10 cellular contexts compared by ENCODE assay signal in the genomic region with DNA sequence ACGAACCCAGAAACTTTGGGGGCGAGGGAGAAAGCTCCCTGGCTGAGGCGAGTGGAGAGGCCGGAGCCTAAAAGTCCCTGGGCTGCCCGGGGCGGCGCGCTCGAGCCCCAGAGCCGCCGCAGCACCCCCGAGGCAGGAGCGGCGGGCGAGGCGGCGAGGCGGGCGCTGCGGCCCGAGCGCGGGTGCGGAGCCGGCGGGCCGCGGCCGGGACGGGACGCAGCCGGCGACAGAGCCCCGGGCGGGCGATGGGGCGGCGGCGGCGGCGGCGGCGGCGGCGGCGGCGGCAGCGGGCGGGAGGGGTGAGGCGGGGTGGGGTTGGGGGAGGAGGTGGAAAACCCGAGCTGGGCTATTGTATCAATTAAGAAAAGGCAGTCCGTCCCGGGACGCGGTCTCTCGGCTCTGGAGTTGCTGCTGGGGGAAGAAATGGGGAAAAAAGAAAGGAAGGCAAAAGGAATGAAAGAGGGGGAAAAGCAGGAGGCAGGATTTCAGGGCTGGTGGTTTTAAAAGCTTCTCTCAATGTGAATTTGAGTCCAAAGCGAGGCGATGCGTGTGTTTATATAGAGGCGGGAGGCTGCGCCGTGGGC. TPM values are rescaled to one million over a fixed set of nuclear protein-coding genes. Genes with fewer than 3 reads are reported as not detected.
DNase-seq lines count a peak whose midpoint lies in the region; ATAC-seq and TF ChIP-seq lines count a peak whose summit lies in the region.
"Had no signal": no experiment of that assay in that cellular context is flagged by ENCODE, and none has a peak within 500 bp of the region (broad histone marks: within the 10 kb centered on the region; RNA-seq: fewer than 3 reads in every experiment).

No MANE protein-coding gene starts in this region.

- H3K4me1 ChIP-seq in rectal smooth muscle tissue (ENCODE audit: control insufficient read depth, insufficient read depth, low read length), result peaks cover 13% of the 10 kb centered on the region

- DNase-seq in DMS153 treated with DMSO at 0.1 percent for 48 hours (lab: John Stamatoyannopoulos, UW; ENCODE audit: unreplicated experiment) (peak; percentile 24), DMS153 (lab: John Stamatoyannopoulos, UW) (no peak), T-helper 17 cell (no peak), fibroblast of the aortic adventitia (ENCODE audit: low read depth) (no peak), SK-N-DZ (ENCODE audit: low spot score) (no peak), LoVo (ENCODE audit: low spot score) (no peak)

- H3K27me3 Mint-ChIP-seq in T-helper 17 cell, result peaks cover 84% of the 10 kb centered on the region

- H3K36me3 Mint-ChIP-seq in T-helper 17 cell (ENCODE audit: low read depth), result peaks cover 10% of the 10 kb centered on the region

- H3K9me3 ChIP-seq in T-helper 17 cell (ENCODE audit: control insufficient read depth, low read length, poor library complexity, severe bottlenecking), result no peaks in the 10 kb centered on the region

- TF ChIP-seq CTCF in fibroblast of the aortic adventitia (IDR thresholded peaks at IDR 0.05; ENCODE audit: insufficient read depth, low read length), result no peak

- H3K27me3 ChIP-seq in rectal smooth muscle tissue (ENCODE audit: control insufficient read depth, insufficient read depth, low read length), result peaks cover 31% of the 10 kb centered on the region

- peak overlapping the region; percentile 65 for H3K4me3 ChIP-seq in fibroblast of the aortic adventitia (ENCODE audit: low read depth, low read length)
- peak overlapping the region; percentile 67 for H3K4me3 ChIP-seq in rectal smooth muscle tissue (ENCODE audit: low read length)

- H3K9ac ChIP-seq in rectal smooth muscle tissue (ENCODE audit: low read length), result no peak overlapping the region

- H3K4me1 Mint-ChIP-seq in T-helper 17 cell, result peaks cover 36% of the 10 kb centered on the region

- ATAC-seq in T-helper 17 cell, result no peak
- ATAC-seq in GM21528 (IDR thresholded peaks at IDR 0.05; ENCODE audit: low FRiP score, unreplicated experiment), result no peak

- no peaks in the 10 kb centered on the region for H3K36me3 ChIP-seq in rectal smooth muscle tissue (ENCODE audit: control insufficient read depth, insufficient read depth, low read length)

- peak overlapping the region; percentile 53 for H3K27ac Mint-ChIP-seq in T-helper 17 cell

- H3K27ac ChIP-seq in rectal smooth muscle tissue (ENCODE audit: low read depth, low read length), result no peak overlapping the region
- H3K27ac ChIP-seq: 22Rv1 had no signal

- peak overlapping the region; percentile 96 for H3K4me3 Mint-ChIP-seq in T-helper 17 cell

RNA-seq across cellular contexts. Expression of gene CYP26B1, which starts 0.8 kb away (rescaled TPM):
- not detected for total RNA-seq in T-helper 17 cell
- 2.5 and 8.6 TPM in 2 replicates for total RNA-seq in fibroblast of the aortic adventitia (ENCODE audit: low replicate concordance)
- 0.13 TPM in 1 of 2 replicates, not detected in the other for polyA plus RNA-seq in SK-N-DZ (2014; cell fraction: cytosol; rRNA removed)
- 0.34 and 0.73 TPM in 2 replicates for polyA plus RNA-seq in SK-N-DZ (2014; cell fraction: nucleus; rRNA removed)
- total RNA-seq: T-helper 1 cell treated with Interleukin-12 subunit alpha and Interleukin-12 subunit beta and Interleukin-4 antibody, amounts not matched to agents 30 ng/mL and 1 ng/mL, for 36 hours had no signal
